In the genomic region with DNA sequence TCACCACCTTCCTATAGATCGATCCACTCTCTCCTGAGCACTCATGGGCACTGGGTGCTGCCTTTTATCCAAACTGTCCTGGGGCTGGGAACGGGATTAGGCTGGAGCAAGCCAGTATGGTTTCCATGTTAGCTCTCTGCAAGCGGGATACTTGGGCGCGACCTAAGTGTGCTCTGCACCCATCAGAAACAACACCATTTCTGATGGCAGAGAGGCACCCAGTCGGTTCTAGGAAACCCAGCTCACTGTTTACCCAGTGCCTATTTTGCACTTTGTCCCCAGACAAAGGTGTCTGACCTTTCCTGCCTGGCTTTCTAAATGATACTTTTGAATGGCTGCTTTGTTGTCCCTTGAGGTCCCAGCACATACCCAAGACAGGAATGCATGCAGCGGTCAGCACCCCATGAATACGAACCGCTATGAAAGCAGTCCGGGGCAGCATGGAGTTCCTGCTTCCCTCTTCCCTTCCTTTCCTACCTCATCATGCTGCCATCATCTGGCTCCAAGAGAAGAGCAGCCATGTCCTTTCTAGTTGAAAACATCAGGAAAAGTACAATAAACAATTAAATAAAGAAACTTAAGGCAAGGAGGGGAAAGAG, we compare ENCODE assay signal across 1 cellular context.
TF ChIP-seq lines count a peak whose summit lies in the region.

No MANE protein-coding gene starts in this region.

TF ChIP-seq in GM23338, 12 proteins besides CTCF, POLR2A, EP300 and RAD21 (continued from another document):
- TF ChIP-seq, protein P1, sequence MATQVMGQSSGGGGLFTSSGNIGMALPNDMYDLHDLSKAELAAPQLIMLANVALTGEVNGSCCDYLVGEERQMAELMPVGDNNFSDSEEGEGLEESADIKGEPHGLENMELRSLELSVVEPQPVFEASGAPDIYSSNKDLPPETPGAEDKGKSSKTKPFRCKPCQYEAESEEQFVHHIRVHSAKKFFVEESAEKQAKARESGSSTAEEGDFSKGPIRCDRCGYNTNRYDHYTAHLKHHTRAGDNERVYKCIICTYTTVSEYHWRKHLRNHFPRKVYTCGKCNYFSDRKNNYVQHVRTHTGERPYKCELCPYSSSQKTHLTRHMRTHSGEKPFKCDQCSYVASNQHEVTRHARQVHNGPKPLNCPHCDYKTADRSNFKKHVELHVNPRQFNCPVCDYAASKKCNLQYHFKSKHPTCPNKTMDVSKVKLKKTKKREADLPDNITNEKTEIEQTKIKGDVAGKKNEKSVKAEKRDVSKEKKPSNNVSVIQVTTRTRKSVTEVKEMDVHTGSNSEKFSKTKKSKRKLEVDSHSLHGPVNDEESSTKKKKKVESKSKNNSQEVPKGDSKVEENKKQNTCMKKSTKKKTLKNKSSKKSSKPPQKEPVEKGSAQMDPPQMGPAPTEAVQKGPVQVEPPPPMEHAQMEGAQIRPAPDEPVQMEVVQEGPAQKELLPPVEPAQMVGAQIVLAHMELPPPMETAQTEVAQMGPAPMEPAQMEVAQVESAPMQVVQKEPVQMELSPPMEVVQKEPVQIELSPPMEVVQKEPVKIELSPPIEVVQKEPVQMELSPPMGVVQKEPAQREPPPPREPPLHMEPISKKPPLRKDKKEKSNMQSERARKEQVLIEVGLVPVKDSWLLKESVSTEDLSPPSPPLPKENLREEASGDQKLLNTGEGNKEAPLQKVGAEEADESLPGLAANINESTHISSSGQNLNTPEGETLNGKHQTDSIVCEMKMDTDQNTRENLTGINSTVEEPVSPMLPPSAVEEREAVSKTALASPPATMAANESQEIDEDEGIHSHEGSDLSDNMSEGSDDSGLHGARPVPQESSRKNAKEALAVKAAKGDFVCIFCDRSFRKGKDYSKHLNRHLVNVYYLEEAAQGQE (IDR thresholded peaks at IDR 0.05; ENCODE audit: unreplicated experiment), result no peak
- no peak for TF ChIP-seq JUNB (IDR thresholded peaks at IDR 0.05; ENCODE audit: unreplicated experiment)
- no peak for TF ChIP-seq ZNF331 (CRISPR knock-in tag; IDR thresholded peaks at IDR 0.05; ENCODE audit: low read depth)
